ENCODE assay signal across 18 cellular contexts in the genomic region with DNA sequence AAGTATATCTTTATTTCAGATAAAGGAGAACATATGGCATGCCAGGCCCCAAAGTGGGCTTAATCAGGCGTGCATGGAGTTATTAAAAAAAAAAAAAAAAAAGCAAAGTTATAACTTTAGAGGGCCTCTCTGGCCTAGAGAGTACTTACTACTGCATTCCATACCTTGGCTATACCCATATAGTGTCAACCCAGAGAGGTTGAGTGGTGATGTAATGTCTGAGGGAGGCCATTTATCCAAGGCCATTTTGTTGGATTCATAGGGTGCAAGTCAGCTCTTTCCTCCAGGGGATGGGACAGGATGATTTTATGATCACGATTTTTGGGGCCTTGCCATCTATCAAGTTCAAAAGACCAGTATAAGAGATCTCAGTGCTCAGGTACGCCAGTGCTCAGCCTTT.
DNase-seq lines count a peak whose midpoint lies in the region; ATAC-seq and TF ChIP-seq lines count a peak whose summit lies in the region.
"Had no signal": no experiment of that assay in that cellular context is flagged by ENCODE, and none has a peak within 500 bp of the region (broad histone marks: within the 10 kb centered on the region; RNA-seq: fewer than 3 reads in every experiment).

No MANE protein-coding gene starts in this region.

- H3K4me3 ChIP-seq in esophagus (ENCODE audit: low read depth in 1 of 2, low read length in 2 of 2) (no peak overlapping the region), trophoblast cell (ENCODE audit: low read depth, low read length) (no peak overlapping the region)

- H3K79me1 ChIP-seq in trophoblast cell (ENCODE audit: low read length): peaks cover 32% of the 10 kb centered on the region

- H4K8ac ChIP-seq in trophoblast cell (ENCODE audit: low read depth, low read length): peak overlapping the region; percentile 66

- H2BK120ac ChIP-seq in trophoblast cell (ENCODE audit: insufficient read depth, low read length, poor library complexity): peak overlapping the region; percentile 74

- no peak overlapping the region for H3K4me3 Mint-ChIP-seq in type B pancreatic cell
- H3K4me3 Mint-ChIP-seq: activated naive CD8-positive, alpha-beta T cell treated with anti-CD3 and anti-CD28 coated beads, Interleukin-2, amount 50 U/mL, for 24 hours; IgD-negative memory B cell; nephron progenitor cell had no signal

- peak overlapping the region; percentile 59 for H3K27ac Mint-ChIP-seq in type B pancreatic cell
- H3K27ac Mint-ChIP-seq: activated naive CD8-positive, alpha-beta T cell treated with anti-CD3 and anti-CD28 coated beads, Interleukin-2, amount 50 U/mL, for 24 hours; IgD-negative memory B cell had no signal

- peak overlapping the region; percentile 95 for H2BK5ac ChIP-seq in trophoblast cell (ENCODE audit: low read depth, low read length, poor library complexity)

- peak overlapping the region; percentile 19 for H3K4ac ChIP-seq in trophoblast cell (ENCODE audit: low read depth, low read length)

- H3K36me3 Mint-ChIP-seq in type B pancreatic cell: peaks cover 43% of the 10 kb centered on the region

- peak overlapping the region; percentile 42 for H2BK12ac ChIP-seq in trophoblast cell (ENCODE audit: low read length)

- H3K36me3 ChIP-seq in esophagus (ENCODE audit: control insufficient read depth in 2 of 2, insufficient read depth in 2 of 2, low read length in 1 of 2): peaks cover 4 to 17% of the 10 kb centered on the region in 2 donors
- H3K36me3 ChIP-seq in trophoblast cell (ENCODE audit: control insufficient read depth in 1 of 2, insufficient read depth in 2 of 2, low read length in 2 of 2): peaks cover 0 to 2% of the 10 kb centered on the region in 2 experiments

- ATAC-seq in HG03025 (IDR thresholded peaks at IDR 0.05; ENCODE audit: low FRiP score, unreplicated experiment): no peak
- ATAC-seq: activated naive CD8-positive, alpha-beta T cell treated with anti-CD3 and anti-CD28 coated beads, Interleukin-2, amount 50 U/mL, for 24 hours; stimulated activated naive CD8-positive, alpha-beta T cell treated with anti-CD3 and anti-CD28 coated beads, Interleukin-15, Interleukin-2, amounts not matched to agents 100 U/mL and 50 U/mL, for 24 hours had no signal

- H3K27me3 ChIP-seq in esophagus (ENCODE audit: control insufficient read depth in 1 of 2, insufficient read depth in 2 of 2, low read length in 2 of 2): no peaks in the 10 kb centered on the region
- H3K27me3 ChIP-seq in trophoblast cell (ENCODE audit: insufficient read depth, low read length): no peaks in the 10 kb centered on the region

- H2AK5ac ChIP-seq in trophoblast cell (ENCODE audit: low read length): peak overlapping the region; percentile 49

- no peak for TF ChIP-seq CTCF in type B pancreatic cell (conservative IDR thresholded peaks at IDR 0.05)

- H3K9me3 Mint-ChIP-seq in type B pancreatic cell: no peaks in the 10 kb centered on the region
- H3K9me3 Mint-ChIP-seq: activated naive CD8-positive, alpha-beta T cell treated with anti-CD3 and anti-CD28 coated beads, Interleukin-2, amount 50 U/mL, for 24 hours; IgD-negative memory B cell; nephron progenitor cell had no signal

- no peak overlapping the region for H4K12ac ChIP-seq in trophoblast cell (ENCODE audit: low read depth, low read length)

- H3K4me1 Mint-ChIP-seq in type B pancreatic cell (ENCODE audit: unreplicated experiment): peaks cover 6% of the 10 kb centered on the region
- H3K4me1 Mint-ChIP-seq: IgD-negative memory B cell, nephron progenitor cell had no signal

- 79 to 80% methylated on average over 3 of the region's 3 CpGs for WGBS in esophagus, 2 donors
- no CpG with 5 or more reads among the region's 3 CpGs for WGBS in trophoblast cell (ENCODE audit: extremely low coverage, insufficient coverage, insufficient read length)

- DNase-seq in DMS 273 (lab: John Stamatoyannopoulos, UW; ENCODE audit: unreplicated experiment) (peak; percentile 9), DMS 273 treated with DMSO at 0.1 percent for 48 hours (lab: John Stamatoyannopoulos, UW) (no peak), trophoblast cell (peak in 1 of 2 donors; percentile 53), type B pancreatic cell (ENCODE audit: extremely low spot score, unreplicated experiment) (no peak), RKO (ENCODE audit: low spot score) (no peak)
- DNase-seq in central memory CD4-positive, alpha-beta T cell: no peak
- DNase-seq: activated naive CD8-positive, alpha-beta T cell treated with anti-CD3 and anti-CD28 coated beads, Interleukin-2, amount 50 U/mL, for 24 hours; activated T-cell treated with anti-CD3 and anti-CD28 coated beads, Interleukin-2, amount 50 U/mL, for 1 hour; Calu3; NCI-H187 treated with DMSO at 0.1 percent for 48 hours; nephron progenitor cell; stimulated activated CD4-positive, alpha-beta T cell treated with anti-CD3 and anti-CD28 coated beads, Interleukin-15, amount 100 ng/mL, for 24 hours; stimulated activated naive CD8-positive, alpha-beta T cell treated with anti-CD3 and anti-CD28 coated beads, Interleukin-15, Interleukin-2, amounts not matched to agents 100 U/mL and 50 U/mL, for 24 hours; T-helper 1 cell had no signal

- H3K4me2 ChIP-seq in trophoblast cell (ENCODE audit: low read length): no peak overlapping the region

- peaks cover 4% of the 10 kb centered on the region for H3K79me2 ChIP-seq in trophoblast cell (ENCODE audit: control insufficient read depth, insufficient read depth, low read length, poor library complexity)

- H2AFZ ChIP-seq in trophoblast cell (ENCODE audit: insufficient read depth, low read length, poor library complexity): no peak overlapping the region

- no peak overlapping the region for H3K9ac ChIP-seq in trophoblast cell (ENCODE audit: low read length)

- H3K9me3 ChIP-seq in esophagus (ENCODE audit: control insufficient read depth in 2 of 2, insufficient read depth in 1 of 2, low read depth in 1 of 2, low read length in 1 of 2): no peaks in the 10 kb centered on the region
- no peaks in the 10 kb centered on the region for H3K9me3 ChIP-seq in trophoblast cell (ENCODE audit: insufficient read depth, low read depth, low read length)

- no peaks in the 10 kb centered on the region for H3K27me3 Mint-ChIP-seq in type B pancreatic cell
- H3K27me3 Mint-ChIP-seq: activated naive CD8-positive, alpha-beta T cell treated with anti-CD3 and anti-CD28 coated beads, Interleukin-2, amount 50 U/mL, for 24 hours; IgD-negative memory B cell had no signal

- H4K91ac ChIP-seq in trophoblast cell (ENCODE audit: low read depth, low read length): no peak overlapping the region

- H3K14ac ChIP-seq in trophoblast cell (ENCODE audit: low read length): peak overlapping the region; percentile 53

- H3K4me1 ChIP-seq in esophagus (ENCODE audit: control insufficient read depth in 2 of 2, insufficient read depth in 2 of 2, low read length in 1 of 2) (peaks cover 0 to 1% of the 10 kb centered on the region in 2 donors), trophoblast cell (ENCODE audit: control insufficient read depth in 1 of 2, insufficient read depth in 2 of 2, low read length in 2 of 2) (peaks cover 14 to 27% of the 10 kb centered on the region in 2 experiments)

- H3K27ac ChIP-seq in esophagus (ENCODE audit: low read depth in 2 of 2, low read length in 1 of 2) (peak overlapping the region; percentile 19 to 65), trophoblast cell (ENCODE audit: low read depth, low read length) (peak overlapping the region; percentile 97)
- H3K27ac ChIP-seq: 22Rv1 had no signal

- no peak overlapping the region for H3K18ac ChIP-seq in trophoblast cell (ENCODE audit: low read length)

- H3K23ac ChIP-seq in trophoblast cell (ENCODE audit: low read length): no peak overlapping the region
